In genomic region chr1:215497516-215497915, GRCh38 we compare ENCODE assay signal across 19 cellular contexts.
"Had no signal": no experiment of that assay in that cellular context is flagged by ENCODE, and none has a peak within 500 bp of the region (broad histone marks: within the 10 kb centered on the region; RNA-seq: fewer than 3 reads in every experiment).

No MANE protein-coding gene starts in this region.

- ATAC-seq: activated CD8-positive, alpha-beta T cell treated with anti-CD3 and anti-CD28 coated beads, Interleukin-2, amount 10 ng/mL, durations not matched to agents 7 days and 5 days; gastroesophageal sphincter; heart right ventricle; left colon had no signal

- H3K4me3 Mint-ChIP-seq: activated B cell treated with CpG ODN at 0.5 μM for 24 hours; activated CD8-positive, alpha-beta T cell treated with anti-CD3 and anti-CD28 coated beads, Interleukin-2, amount 10 ng/mL, durations not matched to agents 7 days and 5 days; activated naive CD4-positive, alpha-beta T cell treated with anti-CD3 and anti-CD28 coated beads, Interleukin-2, amount 50 U/mL, for 24 hours; naive B cell; type B pancreatic cell had no signal

- H3K4me1 Mint-ChIP-seq: activated B cell treated with CpG ODN at 0.5 μM for 24 hours; activated naive CD4-positive, alpha-beta T cell treated with anti-CD3 and anti-CD28 coated beads, Interleukin-2, amount 50 U/mL, for 24 hours; naive B cell had no signal

- H3K27ac Mint-ChIP-seq: activated B cell treated with CpG ODN at 0.5 μM for 24 hours; activated CD8-positive, alpha-beta T cell treated with anti-CD3 and anti-CD28 coated beads, Interleukin-2, amount 10 ng/mL, durations not matched to agents 7 days and 5 days; activated naive CD4-positive, alpha-beta T cell treated with anti-CD3 and anti-CD28 coated beads, Interleukin-2, amount 50 U/mL, for 24 hours; naive B cell; type B pancreatic cell had no signal

- H3K4me3 ChIP-seq: dorsolateral prefrontal cortex, gastroesophageal sphincter, heart right ventricle, lung had no signal

- H3K27me3 Mint-ChIP-seq: activated B cell treated with CpG ODN at 0.5 μM for 24 hours, type B pancreatic cell had no signal

- H3K27me3 ChIP-seq: neutrophil had no signal

- H3K9me3 ChIP-seq: gastroesophageal sphincter, heart right ventricle, neutrophil had no signal

- H3K36me3 Mint-ChIP-seq: activated naive CD4-positive, alpha-beta T cell treated with anti-CD3 and anti-CD28 coated beads, Interleukin-2, amount 50 U/mL, for 24 hours; naive B cell; type B pancreatic cell had no signal

- H3K27ac ChIP-seq: dorsolateral prefrontal cortex, gastroesophageal sphincter, heart right ventricle, neutrophil had no signal

- H3K4me1 ChIP-seq: gastroesophageal sphincter, heart right ventricle had no signal

- H3K9me3 Mint-ChIP-seq: activated naive CD4-positive, alpha-beta T cell treated with anti-CD3 and anti-CD28 coated beads, Interleukin-2, amount 50 U/mL, for 24 hours had no signal

- H3K36me3 ChIP-seq: gastroesophageal sphincter, heart right ventricle, neutrophil had no signal

- DNase-seq: activated B cell treated with CpG ODN at 0.5 μM for 24 hours; activated CD4-positive, alpha-beta T cell treated with anti-CD3 and anti-CD28 coated beads for 48 hours; activated CD8-positive, alpha-beta memory T cell treated with anti-CD3 and anti-CD28 coated beads, Interleukin-2, amount 50 U/mL, for 4 hours; activated CD8-positive, alpha-beta T cell treated with anti-CD3 and anti-CD28 coated beads, Interleukin-2, amount 10 ng/mL, durations not matched to agents 7 days and 5 days; activated effector memory CD4-positive, alpha-beta T cell treated with anti-CD3 and anti-CD28 coated beads, Interleukin-2, amount 50 U/mL, for 16 hours; activated T-cell treated with anti-CD3 and anti-CD28 coated beads, Interleukin-2, amount 50 U/mL, for 48 hours; dorsolateral prefrontal cortex; heart right ventricle; left colon; naive B cell; posterior cingulate gyrus; stimulated activated CD4-positive, alpha-beta T cell treated with anti-CD3 and anti-CD28 coated beads, Interleukin-4, amount 100 ng/mL, for 24 hours; stimulated activated naive CD4-positive, alpha-beta T cell treated with Interleukin-2 at 50 U/mL for 16 hours; T-helper 2 cell had no signal
